ENCODE assay signal across 13 cellular contexts in genomic region chr21:28339403-28339802, GRCh38.
"Had no signal": no experiment of that assay in that cellular context is flagged by ENCODE, and none has a peak within 500 bp of the region (broad histone marks: within the 10 kb centered on the region; RNA-seq: fewer than 3 reads in every experiment).

No MANE protein-coding gene starts in this region.

- H3K36me3 ChIP-seq: esophagus squamous epithelium, suprapubic skin, WERI-Rb-1 had no signal

- H3K4me3 Mint-ChIP-seq: activated CD4-positive, alpha-beta memory T cell treated with anti-CD3 and anti-CD28 coated beads, Interleukin-2, amount 10 ng/mL, durations not matched to agents 7 days and 5 days; activated T-cell treated with anti-CD3 and anti-CD28 coated beads, Interleukin-2, amount 50 U/mL, for 24 hours; naive B cell; T-helper 1 cell treated with Interleukin-12 subunit alpha and Interleukin-12 subunit beta and Interleukin-4 antibody, amounts not matched to agents 30 μg/mL and 1 μg/mL, for 36 hours had no signal

- DNase-seq: activated CD4-positive, alpha-beta memory T cell treated with anti-CD3 and anti-CD28 coated beads, Interleukin-2, amount 10 ng/mL, durations not matched to agents 7 days and 5 days; activated naive CD4-positive, alpha-beta T cell treated with anti-CD3 and anti-CD28 coated beads, Interleukin-2, amount 50 U/mL, for 16 hours; activated T-cell treated with anti-CD3 and anti-CD28 coated beads, Interleukin-2, amount 50 U/mL, for 24 hours; esophagus squamous epithelium; mammary epithelial cell; naive B cell; stimulated activated naive CD8-positive, alpha-beta T cell treated with anti-CD3 and anti-CD28 coated beads, Interleukin-15, Interleukin-2, amounts not matched to agents 100 U/mL and 50 U/mL, for 24 hours; trophoblast cell; WERI-Rb-1 had no signal

- ATAC-seq: stimulated activated naive CD8-positive, alpha-beta T cell treated with anti-CD3 and anti-CD28 coated beads, Interleukin-15, Interleukin-2, amounts not matched to agents 100 U/mL and 50 U/mL, for 24 hours had no signal

- H3K4me1 Mint-ChIP-seq: activated CD4-positive, alpha-beta memory T cell treated with anti-CD3 and anti-CD28 coated beads, Interleukin-2, amount 10 ng/mL, durations not matched to agents 7 days and 5 days had no signal

- H3K27ac Mint-ChIP-seq: activated CD4-positive, alpha-beta memory T cell treated with anti-CD3 and anti-CD28 coated beads, Interleukin-2, amount 10 ng/mL, durations not matched to agents 7 days and 5 days; activated T-cell treated with anti-CD3 and anti-CD28 coated beads, Interleukin-2, amount 50 U/mL, for 24 hours; naive B cell; T-helper 1 cell treated with Interleukin-12 subunit alpha and Interleukin-12 subunit beta and Interleukin-4 antibody, amounts not matched to agents 30 μg/mL and 1 μg/mL, for 36 hours had no signal

- H3K4me3 ChIP-seq: esophagus squamous epithelium, skin epidermis, suprapubic skin had no signal

- H3K9me3 ChIP-seq: esophagus squamous epithelium, suprapubic skin had no signal

- H3K36me3 Mint-ChIP-seq: naive B cell had no signal

- H3K27me3 Mint-ChIP-seq: activated CD4-positive, alpha-beta memory T cell treated with anti-CD3 and anti-CD28 coated beads, Interleukin-2, amount 10 ng/mL, durations not matched to agents 7 days and 5 days; activated T-cell treated with anti-CD3 and anti-CD28 coated beads, Interleukin-2, amount 50 U/mL, for 24 hours had no signal

- H3K27ac ChIP-seq: parathyroid adenoma, suprapubic skin, WERI-Rb-1 had no signal

- H3K27me3 ChIP-seq: esophagus squamous epithelium, suprapubic skin had no signal

- H3K9me3 Mint-ChIP-seq: activated CD4-positive, alpha-beta memory T cell treated with anti-CD3 and anti-CD28 coated beads, Interleukin-2, amount 10 ng/mL, durations not matched to agents 7 days and 5 days; activated T-cell treated with anti-CD3 and anti-CD28 coated beads, Interleukin-2, amount 50 U/mL, for 24 hours; T-helper 1 cell treated with Interleukin-12 subunit alpha and Interleukin-12 subunit beta and Interleukin-4 antibody, amounts not matched to agents 30 μg/mL and 1 μg/mL, for 36 hours had no signal

- H3K4me1 ChIP-seq: parathyroid adenoma had no signal
